In the genomic region with DNA sequence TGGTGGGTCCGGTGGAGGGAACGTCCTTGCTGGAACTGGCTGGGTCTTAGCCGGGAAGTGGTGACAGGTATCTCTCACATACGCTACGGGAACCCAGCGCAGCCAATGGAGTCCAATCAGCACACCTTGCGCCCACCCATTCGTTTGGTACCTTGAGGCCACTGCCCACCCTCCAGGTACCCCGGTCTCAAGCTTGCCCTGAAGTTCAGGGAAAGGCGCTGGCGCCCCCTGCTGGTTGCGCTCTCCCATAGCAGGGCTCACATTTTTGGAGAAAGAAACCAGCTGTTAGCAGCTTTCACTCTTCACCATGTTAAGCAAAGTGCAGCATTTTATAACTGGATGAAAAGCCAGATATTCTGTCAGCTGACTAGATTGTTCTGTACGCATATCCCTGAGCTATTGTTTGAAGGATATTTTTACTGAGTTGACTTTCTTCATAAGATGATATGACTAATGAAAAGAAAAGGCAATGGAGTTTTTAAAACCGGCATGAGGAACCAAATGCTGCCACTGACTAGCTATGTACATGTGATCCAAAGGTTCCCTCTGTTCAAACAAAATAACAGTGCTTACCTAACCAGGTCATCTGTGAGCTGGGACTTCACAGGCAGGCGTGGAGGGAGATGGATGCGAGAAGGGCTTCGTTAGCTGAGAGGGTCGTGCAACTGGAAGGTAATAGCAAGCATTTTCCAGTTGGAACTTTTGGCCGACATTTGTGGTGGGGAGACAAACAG, we compare ENCODE assay signal across 10 cellular contexts. TPM values are rescaled to one million over a fixed set of nuclear protein-coding genes. Genes with fewer than 3 reads are reported as not detected.
A peak's percentile ranks its signal among the peaks of the same experiment; 100 is the strongest.
DNase-seq lines count a peak whose midpoint lies in the region; ATAC-seq and FAIRE-seq lines count a peak whose summit lies in the region.
"Had no signal": no experiment of that assay in that cellular context is flagged by ENCODE, and none has a peak within 500 bp of the region (broad histone marks: within the 10 kb centered on the region; RNA-seq: fewer than 3 reads in every experiment).

No MANE protein-coding gene starts in this region.

- no peaks in the 10 kb centered on the region for H3K36me3 Mint-ChIP-seq in activated naive CD8-positive, alpha-beta T cell treated with anti-CD3 and anti-CD28 coated beads for 36 hours
- H3K36me3 Mint-ChIP-seq: CD4-positive, alpha-beta memory T cell had no signal

- no peaks in the 10 kb centered on the region for H3K4me1 Mint-ChIP-seq in activated naive CD8-positive, alpha-beta T cell treated with anti-CD3 and anti-CD28 coated beads for 36 hours

- H3K27ac Mint-ChIP-seq in activated naive CD8-positive, alpha-beta T cell treated with anti-CD3 and anti-CD28 coated beads for 36 hours, result no peak overlapping the region
- H3K27ac Mint-ChIP-seq: CD4-positive, alpha-beta memory T cell had no signal

- DNase-seq in NCI-H1694 (lab: John Stamatoyannopoulos, UW) (peak; percentile 1), NCI-H1694 treated with DMSO at 0.1 percent for 48 hours (lab: John Stamatoyannopoulos, UW) (no peak), HCEC 1CT (peak; percentile 1), left lobe of liver (ENCODE audit: low spot score) (no peak), RCC 7860 (ENCODE audit: low spot score) (no peak), C1 segment of cervical spinal cord (lab: John Stamatoyannopoulos, UW) (no peak)
- DNase-seq in activated naive CD8-positive, alpha-beta T cell treated with anti-CD3 and anti-CD28 coated beads for 36 hours, result peak; percentile 33

- no peak for FAIRE-seq in RCC 7860 (lab: Jason Lieb, UNC)
- FAIRE-seq: TTC549 had no signal

- no peaks in the 10 kb centered on the region for H3K9me3 Mint-ChIP-seq in activated naive CD8-positive, alpha-beta T cell treated with anti-CD3 and anti-CD28 coated beads for 36 hours
- H3K9me3 Mint-ChIP-seq: CD4-positive, alpha-beta memory T cell had no signal

- no peak overlapping the region for H3K4me3 Mint-ChIP-seq in activated naive CD8-positive, alpha-beta T cell treated with anti-CD3 and anti-CD28 coated beads for 36 hours
- H3K4me3 Mint-ChIP-seq: CD4-positive, alpha-beta memory T cell had no signal

- H3K27me3 Mint-ChIP-seq in activated naive CD8-positive, alpha-beta T cell treated with anti-CD3 and anti-CD28 coated beads for 36 hours, result peaks cover 27% of the 10 kb centered on the region

- ATAC-seq in left lobe of liver, result peak; percentile 49
- no peak for ATAC-seq in HG03442 (IDR thresholded peaks at IDR 0.05; ENCODE audit: unreplicated experiment)

RNA-seq across cellular contexts. Expression of gene OTOP1, which starts 43.7 kb away (rescaled TPM):
- not detected for total RNA-seq in activated naive CD8-positive, alpha-beta T cell treated with anti-CD3 and anti-CD28 coated beads for 36 hours
- total RNA-seq in left lobe of liver, result not detected
- total RNA-seq: CD4-positive, alpha-beta memory T cell had no signal

Comparison
In these comparisons a context has a peak if more than half of its experiments do, and no peak if none do; other contexts are left out.
1. DNase-seq: peak in NCI-H1694 (single experiment), HCEC 1CT (single experiment) and activated naive CD8-positive, alpha-beta T cell treated with anti-CD3 and anti-CD28 coated beads for 36 hours (single experiment); none in NCI-H1694 treated with DMSO at 0.1 percent for 48 hours (single experiment), left lobe of liver (single experiment), RCC 7860 (single experiment) and C1 segment of cervical spinal cord (0 of 14).